31 cellular contexts compared by ENCODE assay signal in the genomic region with DNA sequence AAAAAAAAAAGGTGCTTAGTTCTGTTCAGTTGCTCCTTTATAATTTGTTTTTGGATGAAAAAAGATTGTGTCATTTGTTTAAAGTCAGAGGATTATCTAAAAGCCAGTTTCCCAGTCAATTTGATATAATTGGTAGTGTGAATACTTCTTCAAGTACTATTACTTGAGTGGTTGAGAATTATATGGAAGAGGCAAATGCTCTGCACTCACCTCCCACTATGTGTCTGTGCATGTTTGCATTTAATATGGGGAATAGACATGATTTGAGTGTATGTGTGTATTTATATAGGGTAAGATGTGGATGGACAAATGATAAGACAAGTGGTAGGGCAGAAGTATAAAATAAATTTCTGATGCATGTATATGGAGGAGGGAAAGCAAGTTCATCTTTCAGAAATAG. TPM values are rescaled to one million over a fixed set of nuclear protein-coding genes. Genes with fewer than 3 reads are reported as not detected.
"Had no signal": no experiment of that assay in that cellular context is flagged by ENCODE, and none has a peak within 500 bp of the region (broad histone marks: within the 10 kb centered on the region; RNA-seq: fewer than 3 reads in every experiment).

No MANE protein-coding gene starts in this region.

- H3K27ac ChIP-seq: cardiac muscle cell, RWPE1, SJCRH30, SK-N-MC had no signal

- H3K9me3 ChIP-seq: ascending aorta, SJCRH30 had no signal

- ATAC-seq: activated CD4-positive, alpha-beta T cell treated with anti-CD3 and anti-CD28 coated beads for 36 hours; activated CD4-positive, CD25-positive, alpha-beta regulatory T cell treated with anti-CD3 and anti-CD28 coated beads, Interleukin-2, amount 50 U/mL, for 24 hours; activated CD8-positive, alpha-beta T cell treated with anti-CD3 and anti-CD28 coated beads, Interleukin-2, amount 10 ng/mL, durations not matched to agents 7 days and 5 days; PC-3 had no signal

- H3K4me3 ChIP-seq: ascending aorta, cardiac muscle cell, SJCRH30, SK-N-MC had no signal

- H3K27me3 ChIP-seq: ascending aorta, cardiac muscle cell, SJCRH30 had no signal

- H3K4me1 ChIP-seq: SJCRH30 had no signal

- FAIRE-seq: RCC 7860, TTC549 had no signal

- DNase-seq: activated CD4-positive, alpha-beta T cell treated with anti-CD3 and anti-CD28 coated beads for 36 hours; activated CD4-positive, alpha-beta T cell treated with anti-CD3 and anti-CD28 coated beads, Interleukin-2, amount 10 ng/mL, durations not matched to agents 7 days and 5 days; activated CD4-positive, alpha-beta T cell treated with anti-CD3 and anti-CD28 coated beads, Interleukin-2, amount 50 U/mL, for 48 hours; activated CD8-positive, alpha-beta T cell treated with anti-CD3 and anti-CD28 coated beads, Interleukin-2, amount 10 ng/mL, durations not matched to agents 7 days and 5 days; activated gamma-delta T cell; activated naive CD4-positive, alpha-beta T cell treated with Interleukin-2 at 50 U/mL for 16 hours; activated naive CD8-positive, alpha-beta T cell treated with anti-CD3 and anti-CD28 coated beads, Interleukin-2, amount 10 ng/mL, durations not matched to agents 7 days and 5 days; activated T-cell treated with anti-CD3 and anti-CD28 coated beads, Interleukin-2, amount 50 U/mL, for 24 hours; amygdala; Karpas-422; KBM-7; NCI-H1105; NCI-H1417 treated with DMSO at 0.1 percent for 48 hours; NCI-H1930; NCI-H2081 treated with DMSO at 0.1 percent for 48 hours; NCI-H510A; NCI-H526; NCI-H748 treated with DMSO at 0.1 percent for 48 hours; NK-92 treated with Interleukin-12 subunit alpha and Interleukin-12 subunit beta, amount 100 ng/mL, for 24 hours; PC-3; SHP77; SJCRH30 had no signal

- H3K36me3 ChIP-seq: SJCRH30 had no signal

RNA-seq across cellular contexts. Expression of gene GJA1, which starts 15.8 kb away (rescaled TPM):
- total RNA-seq: activated CD4-positive, alpha-beta T cell treated with anti-CD3 and anti-CD28 coated beads, Interleukin-2, amount 10 ng/mL, durations not matched to agents 7 days and 5 days; activated CD8-positive, alpha-beta T cell treated with anti-CD3 and anti-CD28 coated beads, Interleukin-2, amount 10 ng/mL, durations not matched to agents 7 days and 5 days; activated naive CD8-positive, alpha-beta T cell treated with anti-CD3 and anti-CD28 coated beads, Interleukin-2, amount 10 ng/mL, durations not matched to agents 7 days and 5 days; activated T-helper 2 cell treated with anti-CD3 and anti-CD28 coated beads, Interferon-gamma antibody, Interleukin-2, Interleukin-4, amounts not matched to agents 10 μg/mL and 5 μg/mL and 100 μg/mL, durations not matched to agents 14 hours and 24 hours and 36 hours; MCF 10A had no signal
